8 cellular contexts compared by ENCODE assay signal in genomic region chr2:186641807-186642321, GRCh38. TPM values are rescaled to one million over a fixed set of nuclear protein-coding genes. Genes with fewer than 3 reads are reported as not detected.
A peak's percentile ranks its signal among the peaks of the same experiment; 100 is the strongest.
DNase-seq lines count a peak whose midpoint lies in the region; FAIRE-seq and TF ChIP-seq lines count a peak whose summit lies in the region.

No MANE protein-coding gene starts in this region.

- no peak for TF ChIP-seq POLR2A in testis (IDR thresholded peaks at IDR 0.05)

- H3K4me3 ChIP-seq in GM12864 (ENCODE audit: low read depth, low read length) (no peak overlapping the region), HEK293 (ENCODE audit: low read depth, low read length) (no peak overlapping the region), mammary epithelial cell (replicated peaks in 1 of 3; ENCODE audit: insufficient read depth in 1 of 3, low read depth in 2 of 3, low read length in 3 of 3) (no peak overlapping the region), kidney (ENCODE audit: low read length in 2 of 2) (no peak overlapping the region), testis (no peak overlapping the region)

- no peak overlapping the region for H2AFZ ChIP-seq in mammary epithelial cell (ENCODE audit: low read depth, low read length)

- BruUV-seq in mammary epithelial cell (replicated peaks; lab: Mats Ljungman, UMichigan) = no TSS peak

- no peaks in the 10 kb centered on the region for H4K20me1 ChIP-seq in mammary epithelial cell (ENCODE audit: insufficient read depth, low read length)

- H3K27me3 ChIP-seq in mammary epithelial cell (ENCODE audit: insufficient read depth, low read length) (no peaks in the 10 kb centered on the region), testis (no peaks in the 10 kb centered on the region)

- peak; percentile 76 for FAIRE-seq in kidney (lab: Jason Lieb, UNC)

- H3K4me1 ChIP-seq in HEK293 (ENCODE audit: control insufficient read depth, insufficient read depth, low read length) (no peaks in the 10 kb centered on the region), mammary epithelial cell (ENCODE audit: insufficient read depth, low read length) (no peaks in the 10 kb centered on the region), kidney (ENCODE audit: control insufficient read depth in 1 of 2, insufficient read depth in 1 of 2, low read depth in 1 of 2, low read length in 2 of 2) (no peaks in the 10 kb centered on the region), testis (no peaks in the 10 kb centered on the region)

- dilution Hi-C loops in mammary epithelial cell (cut with HindIII; ENCODE audit: low sequenced_read_pairs) = no loop called here

- TF ChIP-seq CTCF in GM12864 (IDR thresholded peaks at IDR 0.05; ENCODE audit: low read depth, low read length, missing control alignments) (peak; percentile 63), HEK293 (tag by site-specific recombination; IDR thresholded peaks at IDR 0.05) (peak; percentile 62; the same call in 1 of the 2 replicates), mammary epithelial cell (conservative IDR thresholded peaks at IDR 0.05 in 1 of 2, IDR thresholded peaks at IDR 0.05 in 1 of 2; ENCODE audit: extremely low read depth in 1 of 2, insufficient read depth in 1 of 2, low read depth in 1 of 2, low read length in 2 of 2) (peak; percentile 75 to 87), kidney (IDR thresholded peaks at IDR 0.05; ENCODE audit: borderline replicate concordance, extremely low read depth, insufficient read depth) (peak; percentile 88), testis (IDR thresholded peaks at IDR 0.05) (peak; percentile 14 to 54 (median 52))

- CTCF ChIA-PET in HEK293 (lab: Yijun Ruan, JAX) (interaction anchor here (0.6 to 6.2 kb wide), 28 partner anchors 9 to 902 kb away, joined by 3 to 74 read pairs (median 4); partner anchors contain the start of gene ITGAV), mammary epithelial cell (lab: Charles Lee; ENCODE audit: low non-redundant PET) (interaction anchor here (0.6 to 1.3 kb wide), 4 partner anchors 132 to 1323 kb away, joined by 3 to 7 read pairs (median 6); no protein-coding TSS in a partner anchor)

- no peaks in the 10 kb centered on the region for H3K9me3 ChIP-seq in HEK293 (ENCODE audit: control insufficient read depth, insufficient read depth, low read depth, low read length)
- H3K9me3 ChIP-seq in mammary epithelial cell (replicated peaks; ENCODE audit: insufficient read depth, low read length) = no peaks in the 10 kb centered on the region
- H3K9me3 ChIP-seq in kidney (ENCODE audit: control insufficient read depth in 1 of 2, low read length in 2 of 2) = no peaks in the 10 kb centered on the region
- no peaks in the 10 kb centered on the region for H3K9me3 ChIP-seq in testis

- H3K4me2 ChIP-seq in mammary epithelial cell (ENCODE audit: insufficient read depth, low read depth, low read length) = no peak overlapping the region

- H3K79me2 ChIP-seq in mammary epithelial cell (ENCODE audit: insufficient read depth, low read length) = no peaks in the 10 kb centered on the region

- intact Hi-C loops in mammary epithelial cell (cut with micrococcal nuclease) = loop anchor here (1.0 to 5.0 kb wide), 3 partner anchors 51 to 900 kb away; partner anchors contain the start of gene ITGAV
- intact Hi-C loops in kidney (cut with DNase I) = loop anchor here (10.0 kb wide), 1 partner anchor 137 kb away; no protein-coding TSS in a partner anchor
- intact Hi-C loops in testis (cut with DNase I; ENCODE audit: low total_unique reads) = no loop called here

- WGBS in mammary epithelial cell (ENCODE audit: low coverage, missing lambda C conversion rate) = 48% methylated on average over 2 of the region's 2 CpGs
- 86 to 90% methylated on average over 2 of the region's 2 CpGs for WGBS in testis, 2 donors

- H3K9ac ChIP-seq in mammary epithelial cell (ENCODE audit: insufficient read depth, low read length) (no peak overlapping the region), kidney (ENCODE audit: low read length in 2 of 2) (no peak overlapping the region)

- H3K36me3 ChIP-seq in HEK293 (ENCODE audit: control insufficient read depth in 2 of 2, insufficient read depth in 1 of 2, low read length in 2 of 2) (peaks cover 20 to 38% of the 10 kb centered on the region in 2 experiments), mammary epithelial cell (ENCODE audit: insufficient read depth, low read length) (peaks cover 21% of the 10 kb centered on the region), kidney (ENCODE audit: control insufficient read depth in 1 of 2, insufficient read depth in 2 of 2, low read length in 2 of 2) (peaks cover 7 to 10% of the 10 kb centered on the region in 2 donors), testis (ENCODE audit: low read depth, missing control alignments) (no peaks in the 10 kb centered on the region)

- in situ Hi-C loops in mammary epithelial cell (cut with MboI; ENCODE audit: low sequenced_read_pairs in 2 of 2) = loop anchor here (5.0 to 10.0 kb wide), 2 partner anchors 137 to 140 kb away; no protein-coding TSS in a partner anchor

- no peak overlapping the region for H3K27ac ChIP-seq in HEK293 (ENCODE audit: extremely low read depth, low read depth, low read length)
- no peak overlapping the region for H3K27ac ChIP-seq in mammary epithelial cell (ENCODE audit: insufficient read depth, low read depth, low read length)
- H3K27ac ChIP-seq in kidney (ENCODE audit: low read depth in 2 of 2, low read length in 2 of 2) = no peak overlapping the region
- H3K27ac ChIP-seq in testis = no peak overlapping the region

- POLR2A ChIA-PET in HEK293 (lab: Yijun Ruan, JAX) = interaction anchor here (2.3 kb wide), 1 partner anchor 52 kb away, joined by 13 read pairs; the partner anchor contains the start of gene ITGAV

- DNase-seq in AG08395 (ENCODE audit: low spot score) (peak; percentile 63), GM12864 (ENCODE audit: low read depth) (peak; percentile 33), LHCN-M2 (ENCODE audit: low read depth) (peak; percentile 70), SHP77 (lab: John Stamatoyannopoulos, UW) (peak; percentile 17 to 56), mammary epithelial cell (peak; percentile 74), kidney (no peak), testis (peak; percentile 49)

TF ChIP-seq in HEK293, 187 proteins besides CTCF, POLR2A, EP300 and RAD21:
- no peak for TF ChIP-seq ZNF701 (tag by site-specific recombination; IDR thresholded peaks at IDR 0.05)
- no peak for TF ChIP-seq MZF1 (tag by site-specific recombination; IDR thresholded peaks at IDR 0.05; ENCODE audit: borderline replicate concordance)
- TF ChIP-seq ZBTB21 (tag by site-specific recombination; IDR thresholded peaks at IDR 0.05) = no peak
- no peak for TF ChIP-seq ZNF596 (tag by site-specific recombination; IDR thresholded peaks at IDR 0.05)
- TF ChIP-seq ZNF660 (tag by site-specific recombination; IDR thresholded peaks at IDR 0.05) = 0 out of 2 replicates have a peak, but pooled peaks have one; percentile 18
- peak; percentile 74; the same call in 1 of the 2 replicates for TF ChIP-seq ZSCAN30 (tag by site-specific recombination; IDR thresholded peaks at IDR 0.05)
- TF ChIP-seq, protein P1, sequence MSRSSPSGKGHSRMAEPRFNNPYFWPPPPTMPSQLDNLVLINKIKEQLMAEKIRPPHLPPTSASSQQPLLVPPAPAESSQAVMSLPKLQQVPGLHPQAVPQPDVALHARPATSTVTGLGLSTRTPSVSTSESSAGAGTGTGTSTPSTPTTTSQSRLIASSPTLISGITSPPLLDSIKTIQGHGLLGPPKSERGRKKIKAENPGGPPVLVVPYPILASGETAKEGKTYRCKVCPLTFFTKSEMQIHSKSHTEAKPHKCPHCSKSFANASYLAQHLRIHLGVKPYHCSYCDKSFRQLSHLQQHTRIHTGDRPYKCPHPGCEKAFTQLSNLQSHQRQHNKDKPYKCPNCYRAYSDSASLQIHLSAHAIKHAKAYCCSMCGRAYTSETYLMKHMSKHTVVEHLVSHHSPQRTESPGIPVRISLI (tag by site-specific recombination; IDR thresholded peaks at IDR 0.05) = peak; percentile 67
- no peak for TF ChIP-seq TCF7L2 (IDR thresholded peaks at IDR 0.05; ENCODE audit: borderline replicate concordance, low read depth, low read length)
- no peak for TF ChIP-seq ZNF585B (tag by site-specific recombination; IDR thresholded peaks at IDR 0.05)
- no peak for TF ChIP-seq ZIC2 (tag by site-specific recombination; IDR thresholded peaks at IDR 0.05)
- peak; percentile 80 for TF ChIP-seq ZNF654 (tag by site-specific recombination; IDR thresholded peaks at IDR 0.05; ENCODE audit: low read depth)

RNA-seq across cellular contexts. Expression of gene FAM171B, which starts 52.0 kb away (rescaled TPM):
- total RNA-seq in LHCN-M2 (2014; rRNA removed) = 13.4 and 17.8 TPM in 2 replicates
- polyA plus RNA-seq in LHCN-M2 (2012) = 2.9 TPM
- total RNA-seq in mammary epithelial cell = 10 to 100 TPM in 1 of 2 donors, 1 to 10 TPM in 1; 4.9 to 13.3 TPM
- polyA plus RNA-seq in mammary epithelial cell = 1.2 TPM
- polyA minus RNA-seq in mammary epithelial cell = 2.1 TPM
- 7.4 TPM for total RNA-seq in kidney
- 0.97 TPM for polyA plus RNA-seq in kidney (ENCODE audit: insufficient read depth, low read depth, low replicate concordance)
- 1 to 10 TPM; 2.7 to 5.0 TPM for total RNA-seq in testis
- 1.4 TPM for polyA plus RNA-seq in testis (ENCODE audit: insufficient read depth, low read depth, low replicate concordance)

RNA-seq across cellular contexts. Expression of gene ITGAV, which starts 52.0 kb away (rescaled TPM):
- 104 and 125 TPM in 2 replicates for total RNA-seq in LHCN-M2 (2014; rRNA removed)
- 25.6 TPM for polyA plus RNA-seq in LHCN-M2 (2012)
- 100 to 1,000 TPM; 103 to 257 TPM for total RNA-seq in mammary epithelial cell
- 45.5 TPM for polyA plus RNA-seq in mammary epithelial cell
- polyA minus RNA-seq in mammary epithelial cell = 123 TPM
- 99.0 TPM for total RNA-seq in kidney
- polyA plus RNA-seq in kidney (ENCODE audit: insufficient read depth, low read depth, low replicate concordance) = 26.3 TPM
- 10 to 100 TPM; 62.2 to 93.3 TPM for total RNA-seq in testis
- 23.5 TPM for polyA plus RNA-seq in testis (ENCODE audit: insufficient read depth, low read depth, low replicate concordance)
